14 cellular contexts compared by ENCODE assay signal in genomic region chr3:72413228-72413627, GRCh38. TPM values are rescaled to one million over a fixed set of nuclear protein-coding genes. Genes with fewer than 3 reads are reported as not detected.
DNase-seq lines count a peak whose midpoint lies in the region; ATAC-seq and TF ChIP-seq lines count a peak whose summit lies in the region.
"Had no signal": no experiment of that assay in that cellular context is flagged by ENCODE, and none has a peak within 500 bp of the region (broad histone marks: within the 10 kb centered on the region; RNA-seq: fewer than 3 reads in every experiment).

No MANE protein-coding gene starts in this region.

- no peaks in the 10 kb centered on the region for H3K27me3 ChIP-seq in heart left ventricle

- no peaks in the 10 kb centered on the region for H3K36me3 ChIP-seq in heart left ventricle

- H3K27me3 Mint-ChIP-seq in activated T-cell treated with anti-CD3 and anti-CD28 coated beads, Interleukin-2, amount 50 U/mL, for 24 hours = no peaks in the 10 kb centered on the region
- H3K27me3 Mint-ChIP-seq in stimulated activated naive CD8-positive, alpha-beta T cell treated with anti-CD3 and anti-CD28 coated beads, Interleukin-15, Interleukin-2, amounts not matched to agents 100 ng/mL and 50 ng/mL, for 24 hours = no peaks in the 10 kb centered on the region
- H3K27me3 Mint-ChIP-seq: activated CD4-positive, alpha-beta memory T cell treated with anti-CD3 and anti-CD28 coated beads for 36 hours; naive thymus-derived CD4-positive, alpha-beta T cell had no signal

- H3K27ac ChIP-seq in heart left ventricle = peak overlapping the region in 1 of 12 donors; percentile 28
- H3K27ac ChIP-seq: epithelial cell of prostate had no signal

- H3K4me3 ChIP-seq in astrocyte of the spinal cord (ENCODE audit: low read depth, low read length) (no peak overlapping the region), heart left ventricle (no peak overlapping the region)

- intact Hi-C loops in heart left ventricle (cut with DNase I) = no loop called here

- ATAC-seq in heart left ventricle = peak in 3 of 4 donors; percentile 75 to 79 (median 75)
- no peak for ATAC-seq in GM18505 (IDR thresholded peaks at IDR 0.05; ENCODE audit: unreplicated experiment)
- ATAC-seq: naive thymus-derived CD4-positive, alpha-beta T cell had no signal

- no peaks in the 10 kb centered on the region for H3K9me3 Mint-ChIP-seq in activated T-cell treated with anti-CD3 and anti-CD28 coated beads, Interleukin-2, amount 50 U/mL, for 24 hours
- no peaks in the 10 kb centered on the region for H3K9me3 Mint-ChIP-seq in stimulated activated naive CD8-positive, alpha-beta T cell treated with anti-CD3 and anti-CD28 coated beads, Interleukin-15, Interleukin-2, amounts not matched to agents 100 ng/mL and 50 ng/mL, for 24 hours
- H3K9me3 Mint-ChIP-seq: activated CD4-positive, alpha-beta memory T cell treated with anti-CD3 and anti-CD28 coated beads for 36 hours; naive thymus-derived CD4-positive, alpha-beta T cell had no signal

- H3K4me3 Mint-ChIP-seq in activated T-cell treated with anti-CD3 and anti-CD28 coated beads, Interleukin-2, amount 50 U/mL, for 24 hours = no peak overlapping the region
- peak overlapping the region; percentile 17 for H3K4me3 Mint-ChIP-seq in stimulated activated naive CD8-positive, alpha-beta T cell treated with anti-CD3 and anti-CD28 coated beads, Interleukin-15, Interleukin-2, amounts not matched to agents 100 ng/mL and 50 ng/mL, for 24 hours
- H3K4me3 Mint-ChIP-seq: activated CD4-positive, alpha-beta memory T cell treated with anti-CD3 and anti-CD28 coated beads for 36 hours had no signal

- peaks cover 96% of the 10 kb centered on the region for H3K4me1 Mint-ChIP-seq in activated T-cell treated with anti-CD3 and anti-CD28 coated beads, Interleukin-2, amount 50 U/mL, for 24 hours (ENCODE audit: low read depth)
- peaks cover 95% of the 10 kb centered on the region for H3K4me1 Mint-ChIP-seq in stimulated activated naive CD8-positive, alpha-beta T cell treated with anti-CD3 and anti-CD28 coated beads, Interleukin-15, Interleukin-2, amounts not matched to agents 100 ng/mL and 50 ng/mL, for 24 hours (ENCODE audit: low read depth)

- H3K27ac Mint-ChIP-seq in activated T-cell treated with anti-CD3 and anti-CD28 coated beads, Interleukin-2, amount 50 U/mL, for 24 hours = peak overlapping the region; percentile 58
- peak overlapping the region; percentile 72 for H3K27ac Mint-ChIP-seq in stimulated activated naive CD8-positive, alpha-beta T cell treated with anti-CD3 and anti-CD28 coated beads, Interleukin-15, Interleukin-2, amounts not matched to agents 100 ng/mL and 50 ng/mL, for 24 hours
- H3K27ac Mint-ChIP-seq: activated CD4-positive, alpha-beta memory T cell treated with anti-CD3 and anti-CD28 coated beads for 36 hours had no signal

- H3K36me3 Mint-ChIP-seq in activated T-cell treated with anti-CD3 and anti-CD28 coated beads, Interleukin-2, amount 50 U/mL, for 24 hours (ENCODE audit: low read depth) = peaks cover 53% of the 10 kb centered on the region
- H3K36me3 Mint-ChIP-seq in stimulated activated naive CD8-positive, alpha-beta T cell treated with anti-CD3 and anti-CD28 coated beads, Interleukin-15, Interleukin-2, amounts not matched to agents 100 ng/mL and 50 ng/mL, for 24 hours (ENCODE audit: low read depth) = peaks cover 7% of the 10 kb centered on the region

- TF ChIP-seq POLR2A in heart left ventricle (IDR thresholded peaks at IDR 0.05) (no peak), GM18505 (IDR thresholded peaks at IDR 0.05; ENCODE audit: borderline replicate concordance, extremely low read depth, insufficient read depth, insufficient read length) (no peak)

- no peak for DNase-seq in activated T-cell treated with anti-CD3 and anti-CD28 coated beads, Interleukin-2, amount 50 U/mL, for 24 hours
- DNase-seq in activated T-cell treated with anti-CD3 and anti-CD28 coated beads for 4 hours = no peak
- DNase-seq in astrocyte of the spinal cord (ENCODE audit: low read depth, low spot score) = peak; percentile 26
- no peak for DNase-seq in heart left ventricle
- DNase-seq in NCI-H526 (lab: John Stamatoyannopoulos, UW) = no peak
- no peak for DNase-seq in T1000 (lab: John Stamatoyannopoulos, UW)
- DNase-seq: activated CD4-positive, alpha-beta memory T cell treated with anti-CD3 and anti-CD28 coated beads for 36 hours; Karpas-422; naive thymus-derived CD4-positive, alpha-beta T cell; NCI-H187 treated with DMSO at 0.1 percent for 48 hours; trophoblast cell had no signal

- no peaks in the 10 kb centered on the region for H3K9me3 ChIP-seq in heart left ventricle

- in situ Hi-C loops in astrocyte of the spinal cord (cut with HindIII; ENCODE audit: low sequenced_read_pairs) = no loop called here

- H3K4me1 ChIP-seq in heart left ventricle = peaks cover 0 to 63% (median 34%) of the 10 kb centered on the region in 12 donors

- TF ChIP-seq CTCF in astrocyte of the spinal cord (IDR thresholded peaks at IDR 0.05; ENCODE audit: low read depth, low read length) = no peak
- TF ChIP-seq CTCF in heart left ventricle (IDR thresholded peaks at IDR 0.05) = no peak

- 37 to 51% (median 46%) methylated on average over 4 of the region's 4 CpGs for WGBS in heart left ventricle, 4 donors

RNA-seq across cellular contexts. Expression of gene RYBP, which starts 33.2 kb away (rescaled TPM):
- 1 to 10 TPM; 4.9 to 9.0 (median 6.9) TPM for total RNA-seq in heart left ventricle
- 1 to 10 TPM; 3.0 to 7.7 TPM for polyA plus RNA-seq in heart left ventricle
